1 cellular context compared by ENCODE assay signal in the genomic region with DNA sequence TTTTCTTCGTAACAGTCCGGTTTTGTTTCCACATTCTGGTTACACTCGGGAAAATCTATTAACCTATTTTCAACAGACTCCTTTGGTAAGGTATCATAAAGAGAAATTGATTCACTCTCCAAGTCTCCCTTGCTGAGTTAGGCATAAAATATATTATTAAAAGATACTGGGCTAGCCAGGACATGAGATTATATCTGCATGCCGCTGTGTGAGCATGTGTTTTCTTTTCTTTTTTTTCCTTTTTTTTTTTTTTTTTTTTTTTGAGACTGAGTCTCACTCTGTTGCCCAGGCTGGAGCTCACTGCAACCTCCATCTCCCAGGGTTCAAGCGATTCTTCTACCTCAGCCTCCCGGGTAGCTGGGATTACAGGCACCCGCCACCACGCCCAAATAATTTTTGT.
TF ChIP-seq lines count a peak whose summit lies in the region.

No MANE protein-coding gene starts in this region.

TF ChIP-seq in WTC11, 78 proteins besides CTCF, POLR2A, EP300 and RAD21 (continued from another document):
- TF ChIP-seq STAT6 (CRISPR knock-in tag; conservative IDR thresholded peaks at IDR 0.05; ENCODE audit: low read depth) (no peak), ZNF219 (CRISPR knock-in tag; IDR thresholded peaks at IDR 0.05; ENCODE audit: borderline replicate concordance) (no peak), ZNF423 (CRISPR knock-in tag; IDR thresholded peaks at IDR 0.05) (no peak), TP53 (CRISPR knock-in tag; IDR thresholded peaks at IDR 0.05) (no peak), CBFB (CRISPR knock-in tag; IDR thresholded peaks at IDR 0.05; ENCODE audit: low read depth) (no peak), CREM (CRISPR knock-in tag; IDR thresholded peaks at IDR 0.05) (no peak), NFYB (CRISPR knock-in tag; conservative IDR thresholded peaks at IDR 0.05; ENCODE audit: low read depth) (no peak)
- TF ChIP-seq, protein P1, sequence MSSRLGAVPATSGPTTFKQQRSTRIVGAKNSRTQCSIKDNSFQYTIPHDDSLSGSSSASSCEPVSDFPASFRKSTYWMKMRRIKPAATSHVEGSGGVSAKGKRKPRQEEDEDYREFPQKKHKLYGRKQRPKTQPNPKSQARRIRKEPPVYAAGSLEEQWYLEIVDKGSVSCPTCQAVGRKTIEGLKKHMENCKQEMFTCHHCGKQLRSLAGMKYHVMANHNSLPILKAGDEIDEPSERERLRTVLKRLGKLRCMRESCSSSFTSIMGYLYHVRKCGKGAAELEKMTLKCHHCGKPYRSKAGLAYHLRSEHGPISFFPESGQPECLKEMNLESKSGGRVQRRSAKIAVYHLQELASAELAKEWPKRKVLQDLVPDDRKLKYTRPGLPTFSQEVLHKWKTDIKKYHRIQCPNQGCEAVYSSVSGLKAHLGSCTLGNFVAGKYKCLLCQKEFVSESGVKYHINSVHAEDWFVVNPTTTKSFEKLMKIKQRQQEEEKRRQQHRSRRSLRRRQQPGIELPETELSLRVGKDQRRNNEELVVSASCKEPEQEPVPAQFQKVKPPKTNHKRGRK (CRISPR knock-in tag; IDR thresholded peaks at IDR 0.05; ENCODE audit: borderline replicate concordance), result no peak
